In the genomic region with DNA sequence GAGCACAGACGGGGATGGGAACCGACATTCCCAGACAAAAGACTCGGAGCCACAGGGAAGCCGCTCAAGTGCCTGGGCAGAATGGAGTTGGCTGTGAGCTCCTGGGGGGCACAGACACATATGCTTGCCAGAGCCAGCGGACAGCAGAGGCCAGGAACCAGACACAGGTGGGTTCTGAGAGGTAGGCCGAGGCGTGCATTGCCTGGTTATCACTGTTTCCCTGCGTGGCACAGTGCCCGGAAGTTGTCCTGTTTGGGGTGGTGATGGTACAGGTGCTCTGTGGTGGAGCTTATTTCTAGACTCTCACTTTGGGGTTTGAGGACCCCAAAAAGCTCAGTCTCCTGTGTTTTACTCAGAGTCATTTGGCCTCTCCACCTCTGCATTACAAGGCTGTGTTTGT, we compare ENCODE assay signal across 1 cellular context.
TF ChIP-seq lines count a peak whose summit lies in the region.

No MANE protein-coding gene starts in this region.

TF ChIP-seq in H1, 55 proteins besides CTCF, POLR2A, EP300 and RAD21:
- TF ChIP-seq EZH2 (IDR thresholded peaks at IDR 0.05; ENCODE audit: low read depth, low read length, severe bottlenecking) (no peak), FOSL1 (IDR thresholded peaks at IDR 0.05; ENCODE audit: insufficient read depth, low read depth, low read length) (no peak), TCF12 (IDR thresholded peaks at IDR 0.05; ENCODE audit: low read depth, low read length) (no peak), NRF1 (IDR thresholded peaks at IDR 0.05; ENCODE audit: low read depth, low read length) (no peak), GABPA (IDR thresholded peaks at IDR 0.05; ENCODE audit: borderline replicate concordance, insufficient read depth, low read length) (no peak), RXRA (IDR thresholded peaks at IDR 0.05; ENCODE audit: insufficient read depth, low read depth, low read length) (no peak)
